8 cellular contexts compared by ENCODE assay signal in the genomic region with DNA sequence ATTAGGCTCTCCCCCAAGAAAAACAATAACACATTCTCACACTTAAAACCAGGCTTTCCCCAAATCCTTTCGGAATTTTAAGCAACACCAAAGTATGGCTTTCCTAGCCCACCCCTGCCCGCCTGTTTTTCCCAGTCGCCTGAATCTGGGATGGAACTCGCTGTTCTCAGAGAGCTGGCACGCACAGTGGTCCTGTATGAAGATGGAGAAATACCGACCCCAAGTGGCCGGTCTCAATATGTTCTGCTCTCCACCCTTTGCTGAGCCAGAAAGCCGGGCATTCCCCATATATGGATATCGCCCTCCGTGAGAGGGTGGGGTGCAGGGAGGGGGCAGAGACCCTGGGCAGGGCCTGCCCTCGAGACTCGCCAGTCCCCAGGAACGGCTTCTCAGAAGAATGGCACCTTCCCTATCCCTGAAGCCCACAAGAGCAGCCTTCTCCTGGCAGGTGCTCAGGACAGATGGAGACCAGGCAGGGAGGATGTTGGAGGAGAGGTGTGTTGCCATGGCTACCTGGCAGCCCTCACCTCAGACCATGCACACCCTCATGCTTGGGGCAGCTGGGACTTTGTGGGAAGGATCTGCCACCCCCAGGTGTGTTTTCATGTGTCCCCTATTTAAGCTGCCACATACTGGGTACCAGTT. TPM values are rescaled to one million over a fixed set of nuclear protein-coding genes. Genes with fewer than 3 reads are reported as not detected.
A peak's percentile ranks its signal among the peaks of the same experiment; 100 is the strongest.
DNase-seq lines count a peak whose midpoint lies in the region; ATAC-seq and TF ChIP-seq lines count a peak whose summit lies in the region.

No MANE protein-coding gene starts in this region.

- no peak overlapping the region for H3K27ac ChIP-seq in A673 (ENCODE audit: low read depth, low read length, poor library complexity, severe bottlenecking)
- no peak overlapping the region for H3K27ac ChIP-seq in right atrium auricular region
- peak overlapping the region; percentile 95 for H3K27ac ChIP-seq in rectal smooth muscle tissue (ENCODE audit: low read depth, low read length)

- H3K4me1 ChIP-seq in A673 (ENCODE audit: insufficient read depth, low read length, poor library complexity, severe bottlenecking) (peaks cover 6% of the 10 kb centered on the region), right atrium auricular region (peaks cover 0 to 19% of the 10 kb centered on the region in 2 donors), rectal smooth muscle tissue (ENCODE audit: control insufficient read depth, insufficient read depth, low read length) (peaks cover 35% of the 10 kb centered on the region)

- CTCF ChIA-PET in A673 (lab: Charles Lee) = interaction anchor here (0.5 to 0.8 kb wide), 3 partner anchors 234 to 458 kb away, joined by 3 read pairs; no protein-coding TSS in a partner anchor

- no TSS peak for BruUV-seq in A673 (replicated peaks; lab: Mats Ljungman, UMichigan)

- H3K4me3 ChIP-seq in A673 (ENCODE audit: low read depth, low read length, poor library complexity, severe bottlenecking) (no peak overlapping the region), right atrium auricular region (no peak overlapping the region), rectal smooth muscle tissue (ENCODE audit: low read length) (peak overlapping the region; percentile 75)

- ATAC-seq in GM18502 (IDR thresholded peaks at IDR 0.05; ENCODE audit: poor library complexity, unreplicated experiment) = peak; percentile 33
- ATAC-seq in HG02623 (IDR thresholded peaks at IDR 0.05; ENCODE audit: unreplicated experiment) = no peak

- H3K36me3 ChIP-seq in A673 (ENCODE audit: insufficient read depth, low read length, poor library complexity, severe bottlenecking) (no peaks in the 10 kb centered on the region), right atrium auricular region (no peaks in the 10 kb centered on the region), rectal smooth muscle tissue (ENCODE audit: control insufficient read depth, insufficient read depth, low read length) (no peaks in the 10 kb centered on the region)

- no peak overlapping the region for H3K9ac ChIP-seq in rectal smooth muscle tissue (ENCODE audit: low read length)

- peak; percentile 83 for TF ChIP-seq CTCF in A673 (conservative IDR thresholded peaks at IDR 0.05; ENCODE audit: low read depth, low read length)
- peak; percentile 63 to 75 for TF ChIP-seq CTCF in right atrium auricular region (IDR thresholded peaks at IDR 0.05)

- intact Hi-C loops in A673 (cut with micrococcal nuclease; ENCODE audit: unreplicated experiment) = loop anchor here (10.0 kb wide), 1 partner anchor 429 kb away; a partner anchor contains a TSS

- POLR2A ChIA-PET in A673 (lab: Charles Lee; ENCODE audit: low non-redundant PET) = no interaction called here

- DNase-seq in A673 (ENCODE audit: low spot score) (peak; percentile 75), NCI-H460 (ENCODE audit: extremely low read depth, low read depth) (peak; percentile 58), amygdala (lab: John Stamatoyannopoulos, UW) (peak in 40 of 56 donors; percentile 16 to 70 (median 41)), right atrium auricular region (ENCODE audit: low spot score) (peak; percentile 85)
- no peak for DNase-seq in stimulated activated CD4-positive, alpha-beta T cell treated with anti-CD3 and anti-CD28 coated beads, Interleukin-1b, Interleukin-23, amount 100 ng/mL, for 48 hours

- H3K27me3 ChIP-seq in A673 (replicated peaks; ENCODE audit: insufficient read depth, low read depth, low read length, poor library complexity) = no peaks in the 10 kb centered on the region
- no peaks in the 10 kb centered on the region for H3K27me3 ChIP-seq in right atrium auricular region
- no peaks in the 10 kb centered on the region for H3K27me3 ChIP-seq in rectal smooth muscle tissue (ENCODE audit: control insufficient read depth, insufficient read depth, low read length)

- no peaks in the 10 kb centered on the region for H3K9me3 ChIP-seq in A673 (ENCODE audit: low read depth, low read length, poor library complexity, severe bottlenecking)
- no peaks in the 10 kb centered on the region for H3K9me3 ChIP-seq in right atrium auricular region

RNA-seq across cellular contexts. Expression of a gene that starts 3.4 kb away (rescaled TPM):
- total RNA-seq in A673 (2021) (0.17 and 0.21 TPM in 2 replicates), right atrium auricular region (under 1 TPM; 0.24 to 0.41 TPM)
- not detected in 2 replicates for total RNA-seq in NCI-H460 (2014; rRNA removed; shearing (Covaris generic))
- not detected in 2 replicates for polyA plus RNA-seq in NCI-H460 (2014; cell fraction: nucleus; rRNA removed)

RNA-seq across cellular contexts. Expression of a gene that starts 37.9 kb away (rescaled TPM):
- total RNA-seq in A673 (2021) (2.1 and 2.5 TPM in 2 replicates), right atrium auricular region (1 to 10 TPM; 6.6 to 7.7 TPM)
- total RNA-seq in NCI-H460 (2014; rRNA removed; shearing (Covaris generic)) = 10.9 and 11.5 TPM in 2 replicates
- 24.7 and 34.7 TPM in 2 replicates for polyA plus RNA-seq in NCI-H460 (2014; cell fraction: nucleus; rRNA removed)
